Comparison of ENCODE assay signal across 21 cellular contexts in genomic region chr9:89886281-89886700, GRCh38.
DNase-seq lines count a peak whose midpoint lies in the region; ATAC-seq, FAIRE-seq and TF ChIP-seq lines count a peak whose summit lies in the region.
"Had no signal": no experiment of that assay in that cellular context is flagged by ENCODE, and none has a peak within 500 bp of the region (broad histone marks: within the 10 kb centered on the region; RNA-seq: fewer than 3 reads in every experiment).

No MANE protein-coding gene starts in this region.

- H3K36me3 ChIP-seq in astrocyte (ENCODE audit: insufficient read depth, low read length), result no peaks in the 10 kb centered on the region
- no peaks in the 10 kb centered on the region for H3K36me3 ChIP-seq in trophoblast cell (ENCODE audit: control insufficient read depth in 1 of 2, insufficient read depth in 2 of 2, low read length in 2 of 2)
- H3K36me3 ChIP-seq: HAP-1 had no signal

- no peak overlapping the region for H3K14ac ChIP-seq in trophoblast cell (ENCODE audit: low read length)

- peak overlapping the region; percentile 75 for H3K27ac Mint-ChIP-seq in astrocyte (ENCODE audit: unreplicated experiment)
- H3K27ac Mint-ChIP-seq: activated CD8-positive, alpha-beta memory T cell treated with anti-CD3 and anti-CD28 coated beads, Interleukin-2, amount 10 ng/mL, durations not matched to agents 7 days and 5 days; activated T-helper 17 cell treated with anti-CD3 and anti-CD28 coated beads, Interleukin-2, amount 50 U/mL, for 72 hours; CD4-positive, alpha-beta memory T cell had no signal

- H3K27me3 Mint-ChIP-seq in astrocyte (ENCODE audit: low read depth, unreplicated experiment), result peaks cover 3% of the 10 kb centered on the region
- H3K27me3 Mint-ChIP-seq: activated CD8-positive, alpha-beta memory T cell treated with anti-CD3 and anti-CD28 coated beads, Interleukin-2, amount 10 ng/mL, durations not matched to agents 7 days and 5 days; activated T-helper 17 cell treated with anti-CD3 and anti-CD28 coated beads, Interleukin-2, amount 50 U/mL, for 72 hours; CD4-positive, alpha-beta memory T cell had no signal

- no peak overlapping the region for H3K23ac ChIP-seq in trophoblast cell (ENCODE audit: low read length)

- no peak overlapping the region for H4K91ac ChIP-seq in trophoblast cell (ENCODE audit: low read depth, low read length)

- H3K4ac ChIP-seq in trophoblast cell (ENCODE audit: low read depth, low read length), result no peak overlapping the region

- H3K4me1 ChIP-seq in astrocyte (ENCODE audit: insufficient read depth, low read length) (peaks cover 23% of the 10 kb centered on the region), trophoblast cell (ENCODE audit: control insufficient read depth in 1 of 2, insufficient read depth in 2 of 2, low read length in 2 of 2) (peaks cover 0 to 4% of the 10 kb centered on the region in 2 experiments)
- H3K4me1 ChIP-seq: HAP-1 had no signal

- H3K9ac ChIP-seq in astrocyte (ENCODE audit: low read length), result no peak overlapping the region
- H3K9ac ChIP-seq in trophoblast cell (ENCODE audit: low read length), result no peak overlapping the region

- no peaks in the 10 kb centered on the region for H3K79me2 ChIP-seq in astrocyte (ENCODE audit: insufficient read depth, low read length)
- no peaks in the 10 kb centered on the region for H3K79me2 ChIP-seq in trophoblast cell (ENCODE audit: control insufficient read depth, insufficient read depth, low read length, poor library complexity)

- H3K9me3 ChIP-seq in astrocyte (ENCODE audit: insufficient read depth, low read depth, low read length), result no peaks in the 10 kb centered on the region
- H3K9me3 ChIP-seq in trophoblast cell (ENCODE audit: insufficient read depth, low read depth, low read length), result peaks cover 11% of the 10 kb centered on the region
- H3K9me3 ChIP-seq: HAP-1 had no signal

- peaks cover 1% of the 10 kb centered on the region for H3K79me1 ChIP-seq in trophoblast cell (ENCODE audit: low read length)

- ATAC-seq in left ventricle myocardium superior, result peak; percentile 67
- no peak for ATAC-seq in GM19035 (IDR thresholded peaks at IDR 0.05; ENCODE audit: unreplicated experiment)
- no peak for ATAC-seq in HG03460 (IDR thresholded peaks at IDR 0.05; ENCODE audit: unreplicated experiment)
- ATAC-seq: activated CD8-positive, alpha-beta memory T cell treated with anti-CD3 and anti-CD28 coated beads, Interleukin-2, amount 10 ng/mL, durations not matched to agents 7 days and 5 days; activated T-helper 17 cell treated with anti-CD3 and anti-CD28 coated beads, Interleukin-2, amount 50 U/mL, for 72 hours; esophagus mucosa had no signal

- H3K18ac ChIP-seq in trophoblast cell (ENCODE audit: low read length), result no peak overlapping the region

- H3K4me3 Mint-ChIP-seq in astrocyte (ENCODE audit: unreplicated experiment), result no peak overlapping the region
- H3K4me3 Mint-ChIP-seq: activated CD8-positive, alpha-beta memory T cell treated with anti-CD3 and anti-CD28 coated beads, Interleukin-2, amount 10 ng/mL, durations not matched to agents 7 days and 5 days; activated T-helper 17 cell treated with anti-CD3 and anti-CD28 coated beads, Interleukin-2, amount 50 U/mL, for 72 hours; CD4-positive, alpha-beta memory T cell had no signal

- H3K4me3 ChIP-seq in AG10803 (ENCODE audit: low read length), result no peak overlapping the region
- H3K4me3 ChIP-seq in astrocyte (ENCODE audit: insufficient read depth, low read depth, low read length), result no peak overlapping the region
- no peak overlapping the region for H3K4me3 ChIP-seq in trophoblast cell (ENCODE audit: low read depth, low read length)
- H3K4me3 ChIP-seq: HAP-1 had no signal

- H2BK12ac ChIP-seq in trophoblast cell (ENCODE audit: low read length), result no peak overlapping the region

- no peaks in the 10 kb centered on the region for H4K20me1 ChIP-seq in astrocyte (ENCODE audit: insufficient read depth, low read length)

- DNase-seq in AG10803 (ENCODE audit: low read depth) (peak; percentile 36), astrocyte (ENCODE audit: low read depth) (peak; percentile 79), left ventricle myocardium superior (no peak), trophoblast cell (no peak), NCI-H526 (lab: John Stamatoyannopoulos, UW) (no peak), SW480 (ENCODE audit: low spot score) (no peak)
- DNase-seq: activated CD4-positive, alpha-beta T cell treated with anti-CD3 and anti-CD28 coated beads for 48 hours; activated CD8-positive, alpha-beta memory T cell treated with anti-CD3 and anti-CD28 coated beads, Interleukin-2, amount 10 ng/mL, durations not matched to agents 7 days and 5 days; caudate nucleus; CD4-positive, alpha-beta memory T cell; DMS153; mammary epithelial cell; SW 1271 had no signal

- no peak overlapping the region for H4K12ac ChIP-seq in trophoblast cell (ENCODE audit: low read depth, low read length)

- intact Hi-C loops in left ventricle myocardium superior (cut with micrococcal nuclease), result no loop called here

- H4K8ac ChIP-seq in trophoblast cell (ENCODE audit: low read depth, low read length), result no peak overlapping the region

- no peak overlapping the region for H2AK5ac ChIP-seq in trophoblast cell (ENCODE audit: low read length)

- no peak for TF ChIP-seq CTCF in AG10803 (conservative IDR thresholded peaks at IDR 0.05; ENCODE audit: low read length)
- no peak for TF ChIP-seq CTCF in astrocyte (IDR thresholded peaks at IDR 0.05; ENCODE audit: insufficient read depth, low read depth, low read length)

- peaks cover 23% of the 10 kb centered on the region for H3K4me1 Mint-ChIP-seq in astrocyte (ENCODE audit: low read depth, unreplicated experiment)
- H3K4me1 Mint-ChIP-seq: activated CD8-positive, alpha-beta memory T cell treated with anti-CD3 and anti-CD28 coated beads, Interleukin-2, amount 10 ng/mL, durations not matched to agents 7 days and 5 days; activated T-helper 17 cell treated with anti-CD3 and anti-CD28 coated beads, Interleukin-2, amount 50 U/mL, for 72 hours; CD4-positive, alpha-beta memory T cell had no signal

- no peak overlapping the region for H2BK5ac ChIP-seq in trophoblast cell (ENCODE audit: low read depth, low read length, poor library complexity)

- H3K27me3 ChIP-seq in astrocyte (ENCODE audit: insufficient read depth, low read length) (no peaks in the 10 kb centered on the region), trophoblast cell (ENCODE audit: insufficient read depth, low read length) (no peaks in the 10 kb centered on the region)

- no peaks in the 10 kb centered on the region for H3K36me3 Mint-ChIP-seq in astrocyte (ENCODE audit: low read depth, unreplicated experiment)
- H3K36me3 Mint-ChIP-seq: activated CD8-positive, alpha-beta memory T cell treated with anti-CD3 and anti-CD28 coated beads, Interleukin-2, amount 10 ng/mL, durations not matched to agents 7 days and 5 days; CD4-positive, alpha-beta memory T cell had no signal

- no peak overlapping the region for H2BK120ac ChIP-seq in trophoblast cell (ENCODE audit: insufficient read depth, low read length, poor library complexity)

- FAIRE-seq in astrocyte (lab: Jason Lieb, UNC), result no peak
- FAIRE-seq: GM12892 had no signal

- no CpG with 5 or more reads among the region's 5 CpGs for WGBS in trophoblast cell (ENCODE audit: extremely low coverage, insufficient coverage, insufficient read length)

- H3K4me2 ChIP-seq in astrocyte (ENCODE audit: low read length) (peak overlapping the region; percentile 32), trophoblast cell (ENCODE audit: low read length) (no peak overlapping the region)

- H2AFZ ChIP-seq in astrocyte (ENCODE audit: low read depth, low read length), result no peak overlapping the region
- no peak overlapping the region for H2AFZ ChIP-seq in trophoblast cell (ENCODE audit: insufficient read depth, low read length, poor library complexity)

- H3K27ac ChIP-seq in astrocyte (ENCODE audit: low read depth, low read length) (no peak overlapping the region), trophoblast cell (ENCODE audit: low read depth, low read length) (peak overlapping the region; percentile 26)
- H3K27ac ChIP-seq: HL-60, RWPE1 had no signal

- peaks cover 3% of the 10 kb centered on the region for H3K9me3 Mint-ChIP-seq in astrocyte (ENCODE audit: unreplicated experiment)
- H3K9me3 Mint-ChIP-seq: activated T-helper 17 cell treated with anti-CD3 and anti-CD28 coated beads, Interleukin-2, amount 50 U/mL, for 72 hours; CD4-positive, alpha-beta memory T cell had no signal

Comparison
In these comparisons a context has a peak if more than half of its experiments do, and no peak if none do; other contexts are left out.
1. DNase-seq: peak in AG10803 (single experiment) and astrocyte (single experiment); none in left ventricle myocardium superior (single experiment), trophoblast cell (0 of 2), NCI-H526 (0 of 2) and SW480 (single experiment).